ENCODE assay signal across 15 cellular contexts in the genomic region with DNA sequence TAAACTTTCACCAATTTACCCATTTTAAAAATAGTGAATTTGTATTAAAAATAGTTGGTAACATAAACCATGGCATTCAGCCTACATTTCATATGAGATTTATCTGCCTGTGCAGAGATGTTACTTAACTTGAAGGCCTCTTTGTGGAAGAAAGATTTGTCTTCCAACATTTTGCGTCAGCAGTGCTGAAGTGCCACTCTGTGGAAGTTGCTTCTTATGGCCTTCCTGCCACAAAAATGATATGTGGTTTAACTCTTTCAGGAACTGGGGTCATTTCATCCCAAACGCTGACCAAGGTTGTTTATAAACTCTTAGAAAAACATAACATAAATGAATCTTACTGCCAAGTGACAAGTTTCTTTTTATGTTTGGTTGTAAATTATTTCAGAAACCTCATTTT.
DNase-seq lines count a peak whose midpoint lies in the region; ATAC-seq and TF ChIP-seq lines count a peak whose summit lies in the region.
"Had no signal": no experiment of that assay in that cellular context is flagged by ENCODE, and none has a peak within 500 bp of the region (broad histone marks: within the 10 kb centered on the region; RNA-seq: fewer than 3 reads in every experiment).

No MANE protein-coding gene starts in this region.

- no peak for TF ChIP-seq CTCF in fibroblast of mammary gland (conservative IDR thresholded peaks at IDR 0.05; ENCODE audit: control insufficient read depth, insufficient read depth, low read depth, low read length)
- no peak for TF ChIP-seq CTCF in A673 (conservative IDR thresholded peaks at IDR 0.05; ENCODE audit: low read depth, low read length)
- TF ChIP-seq CTCF in foreskin keratinocyte (conservative IDR thresholded peaks at IDR 0.05) = no peak

- H3K4me3 ChIP-seq in fibroblast of mammary gland (ENCODE audit: control insufficient read depth, low read depth, low read length) (no peak overlapping the region), skin epidermis (no peak overlapping the region), A673 (ENCODE audit: low read depth, low read length, poor library complexity, severe bottlenecking) (no peak overlapping the region)
- H3K4me3 ChIP-seq: lung, tibial nerve had no signal

- H3K9me3 ChIP-seq in A673 (ENCODE audit: low read depth, low read length, poor library complexity, severe bottlenecking) = peaks cover 5% of the 10 kb centered on the region

- ATAC-seq in GM18517 (IDR thresholded peaks at IDR 0.05; ENCODE audit: unreplicated experiment) (no peak), foreskin keratinocyte (no peak)
- ATAC-seq: activated T-helper 17 cell treated with anti-CD3 and anti-CD28 coated beads, Interleukin-2, amount 50 U/mL, for 72 hours had no signal

- no TSS peak for BruUV-seq in A673 (replicated peaks; lab: Mats Ljungman, UMichigan)

- in situ Hi-C loops in G401 (cut with HindIII; ENCODE audit: low sequenced_read_pairs) = no loop called here

- H3K4me1 ChIP-seq in A673 (ENCODE audit: insufficient read depth, low read length, poor library complexity, severe bottlenecking) = peaks cover 23% of the 10 kb centered on the region
- peaks cover 8% of the 10 kb centered on the region for H3K4me1 ChIP-seq in foreskin keratinocyte

- H3K27me3 ChIP-seq in A673 (replicated peaks; ENCODE audit: insufficient read depth, low read depth, low read length, poor library complexity) = no peaks in the 10 kb centered on the region
- no peaks in the 10 kb centered on the region for H3K27me3 ChIP-seq in foreskin keratinocyte
- H3K27me3 ChIP-seq: tibial nerve had no signal

- H3K27ac ChIP-seq in skin epidermis (peak overlapping the region in 13 of 21 experiments; percentile 7 to 100 (median 52)), A673 (ENCODE audit: low read depth, low read length, poor library complexity, severe bottlenecking) (no peak overlapping the region), foreskin keratinocyte (no peak overlapping the region)
- H3K27ac ChIP-seq: RWPE1 had no signal

- intact Hi-C loops in A673 (cut with micrococcal nuclease; ENCODE audit: unreplicated experiment) = no loop called here

- DNase-seq in G401 (ENCODE audit: low spot score) = peak; percentile 28
- peak; percentile 21 for DNase-seq in RPMI7951 (ENCODE audit: low read depth)
- peak; percentile 39 for DNase-seq in fibroblast of mammary gland (ENCODE audit: low read depth)
- no peak for DNase-seq in NCI-H1105 treated with DMSO at 0.1 percent for 48 hours (lab: John Stamatoyannopoulos, UW)
- no peak for DNase-seq in A673 (ENCODE audit: low spot score)
- no peak for DNase-seq in foreskin keratinocyte
- DNase-seq: DMS53, NCI-H524 treated with DMSO at 0.1 percent for 48 hours, T-helper 2 cell had no signal

- POLR2A ChIA-PET in A673 (lab: Charles Lee; ENCODE audit: low non-redundant PET) = no interaction called here

- H3K36me3 ChIP-seq in A673 (ENCODE audit: insufficient read depth, low read length, poor library complexity, severe bottlenecking) = no peaks in the 10 kb centered on the region
- H3K36me3 ChIP-seq: tibial nerve had no signal

- CTCF ChIA-PET in A673 (lab: Charles Lee) = no interaction called here

Comparison
In these comparisons a context has a peak if more than half of its experiments do, and no peak if none do; other contexts are left out.
1. DNase-seq: peak in G401 (single experiment), RPMI7951 (single experiment) and fibroblast of mammary gland (single experiment); none in NCI-H1105 treated with DMSO at 0.1 percent for 48 hours (single experiment), A673 (single experiment) and foreskin keratinocyte (0 of 2).
2. H3K27ac ChIP-seq: peak in skin epidermis (13 of 21); none in A673 (single experiment) and foreskin keratinocyte (single experiment).